ENCODE assay signal across 31 cellular contexts in the genomic region with DNA sequence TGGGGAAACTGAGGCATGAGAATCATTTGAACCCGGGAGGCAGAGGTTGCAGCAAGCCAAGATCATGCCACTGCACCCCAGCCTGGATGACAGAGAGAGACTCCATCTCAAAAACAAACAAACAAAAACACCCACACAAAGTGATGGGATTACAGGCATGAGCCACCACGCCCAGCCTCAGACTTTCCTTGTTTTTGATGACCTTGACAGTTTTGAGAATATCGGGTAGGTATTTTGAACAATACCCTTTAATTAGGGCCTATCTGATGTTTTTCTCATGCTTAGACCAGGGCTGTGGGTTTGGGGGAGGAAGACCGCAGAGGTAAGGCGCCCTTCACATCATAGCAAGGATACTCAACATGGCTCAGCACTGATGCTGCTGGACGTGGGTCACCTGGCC.
"Had no signal": no experiment of that assay in that cellular context is flagged by ENCODE, and none has a peak within 500 bp of the region (broad histone marks: within the 10 kb centered on the region; RNA-seq: fewer than 3 reads in every experiment).

No MANE protein-coding gene starts in this region.

- H3K36me3 Mint-ChIP-seq: activated CD4-positive, alpha-beta memory T cell treated with anti-CD3 and anti-CD28 coated beads for 36 hours; activated naive CD4-positive, alpha-beta T cell treated with anti-CD3 and anti-CD28 coated beads, Interleukin-2, amount 50 U/mL, for 72 hours; WTC11 had no signal

- DNase-seq: activated CD4-positive, alpha-beta memory T cell treated with anti-CD3 and anti-CD28 coated beads for 36 hours; activated CD4-positive, alpha-beta T cell treated with anti-CD3 and anti-CD28 coated beads for 4 hours; activated CD4-positive, alpha-beta T cell treated with anti-CD3 and anti-CD28 coated beads, Interleukin-2, amount 50 U/mL, for 1 hour; activated CD8-positive, alpha-beta memory T cell treated with anti-CD3 and anti-CD28 coated beads, Interleukin-2, amount 50 U/mL, for 4 hours; activated gamma-delta T cell treated with Interleukin-2 at 50 U/mL for 16 hours; activated naive CD4-positive, alpha-beta T cell treated with anti-CD3 and anti-CD28 coated beads for 36 hours; activated T-cell treated with anti-CD3 and anti-CD28 coated beads for 4 hours; activated T-cell treated with anti-CD3 and anti-CD28 coated beads, Interleukin-2, amount 50 U/mL, for 4 hours; adrenal gland; body of pancreas; MM.1S; MV-4-11; NCI-H1092 treated with DMSO at 0.1 percent for 48 hours; NCI-H1417; NCI-H187; NCI-H2029 treated with DMSO at 0.1 percent for 48 hours; NCI-H2107; NCI-H2171; NCI-H510A; NCI-H526; NCI-H748 treated with DMSO at 0.1 percent for 48 hours; NK-92 treated with Interleukin-12 subunit alpha and Interleukin-12 subunit beta, amount 100 ng/mL, for 24 hours; Peyer's patch; RPMI8226; SIG-M5 had no signal

- FAIRE-seq: astrocyte had no signal

- ATAC-seq: activated CD4-positive, CD25-positive, alpha-beta regulatory T cell treated with anti-CD3 and anti-CD28 coated beads, Interleukin-2, amount 50 U/mL, for 24 hours; activated naive CD4-positive, alpha-beta T cell treated with anti-CD3 and anti-CD28 coated beads, Interleukin-2, amount 50 U/mL, for 72 hours; activated T-cell treated with anti-CD3 and anti-CD28 coated beads, Interleukin-2, amount 50 U/mL, for 4 hours; body of pancreas; WTC11 had no signal

- H3K9me3 Mint-ChIP-seq: activated CD4-positive, alpha-beta memory T cell treated with anti-CD3 and anti-CD28 coated beads for 36 hours; activated naive CD4-positive, alpha-beta T cell treated with anti-CD3 and anti-CD28 coated beads for 36 hours; activated naive CD4-positive, alpha-beta T cell treated with anti-CD3 and anti-CD28 coated beads, Interleukin-2, amount 50 U/mL, for 72 hours; activated T-cell treated with anti-CD3 and anti-CD28 coated beads, Interleukin-2, amount 50 U/mL, for 4 hours; activated T-helper 1 cell treated with anti-CD3 and anti-CD28 coated beads, Interleukin-12 subunit alpha, Interleukin-12 subunit beta, Interleukin-2, Interleukin-4 antibody, amounts not matched to agents 30 ng/mL and 10 ng/mL and 1 ng/mL, durations not matched to agents 14 hours and 24 hours and 36 hours; WTC11 had no signal

- H3K27ac Mint-ChIP-seq: activated CD4-positive, alpha-beta memory T cell treated with anti-CD3 and anti-CD28 coated beads for 36 hours; activated naive CD4-positive, alpha-beta T cell treated with anti-CD3 and anti-CD28 coated beads for 36 hours; activated T-helper 1 cell treated with anti-CD3 and anti-CD28 coated beads, Interleukin-12 subunit alpha, Interleukin-12 subunit beta, Interleukin-2, Interleukin-4 antibody, amounts not matched to agents 30 ng/mL and 10 ng/mL and 1 ng/mL, durations not matched to agents 14 hours and 24 hours and 36 hours had no signal

- H3K9me3 ChIP-seq: adrenal gland, body of pancreas, breast epithelium, Peyer's patch had no signal

- H3K27me3 Mint-ChIP-seq: activated CD4-positive, alpha-beta memory T cell treated with anti-CD3 and anti-CD28 coated beads for 36 hours had no signal

- H3K4me3 Mint-ChIP-seq: activated CD4-positive, alpha-beta memory T cell treated with anti-CD3 and anti-CD28 coated beads for 36 hours; activated naive CD4-positive, alpha-beta T cell treated with anti-CD3 and anti-CD28 coated beads for 36 hours; activated T-cell treated with anti-CD3 and anti-CD28 coated beads, Interleukin-2, amount 50 U/mL, for 4 hours; activated T-helper 1 cell treated with anti-CD3 and anti-CD28 coated beads, Interleukin-12 subunit alpha, Interleukin-12 subunit beta, Interleukin-2, Interleukin-4 antibody, amounts not matched to agents 30 ng/mL and 10 ng/mL and 1 ng/mL, durations not matched to agents 14 hours and 24 hours and 36 hours; WTC11 had no signal

- H3K36me3 ChIP-seq: adrenal gland, breast epithelium, Peyer's patch had no signal

- H3K27ac ChIP-seq: adrenal gland, body of pancreas, breast epithelium, Peyer's patch had no signal

- H3K27me3 ChIP-seq: adrenal gland, body of pancreas, breast epithelium, Peyer's patch had no signal

- H3K4me1 ChIP-seq: adrenal gland, body of pancreas, breast epithelium had no signal

- H3K4me3 ChIP-seq: adrenal gland, body of pancreas, breast epithelium, Peyer's patch had no signal
